In genomic region chr14:95442633-95443021, GRCh38 we compare ENCODE assay signal across 8 cellular contexts.
DNase-seq lines count a peak whose midpoint lies in the region; ATAC-seq and TF ChIP-seq lines count a peak whose summit lies in the region.

No MANE protein-coding gene starts in this region.

- no peaks in the 10 kb centered on the region for H3K27me3 Mint-ChIP-seq in activated T-helper 2 cell treated with anti-CD3 and anti-CD28 coated beads, Interferon-gamma antibody, Interleukin-2, Interleukin-4, amounts not matched to agents 10 μg/mL and 5 μg/mL and 100 μg/mL, durations not matched to agents 14 hours and 24 hours and 36 hours (ENCODE audit: low read depth)

- no peak for TF ChIP-seq POLR2A in ovary (IDR thresholded peaks at IDR 0.05)
- TF ChIP-seq POLR2A in thyroid gland (IDR thresholded peaks at IDR 0.05): no peak

- H3K36me3 Mint-ChIP-seq in activated T-helper 2 cell treated with anti-CD3 and anti-CD28 coated beads, Interferon-gamma antibody, Interleukin-2, Interleukin-4, amounts not matched to agents 10 μg/mL and 5 μg/mL and 100 μg/mL, durations not matched to agents 14 hours and 24 hours and 36 hours (ENCODE audit: low read depth): peaks cover 64% of the 10 kb centered on the region

- TF ChIP-seq CTCF in RWPE2 (IDR thresholded peaks at IDR 0.05; ENCODE audit: poor library complexity, severe bottlenecking) (peak; percentile 97), foreskin keratinocyte (conservative IDR thresholded peaks at IDR 0.05) (peak; percentile 88), ovary (IDR thresholded peaks at IDR 0.05) (peak; percentile 79 to 83 (median 81)), thyroid gland (IDR thresholded peaks at IDR 0.05) (peak; percentile 63 to 85 (median 80))

- H3K4me3 Mint-ChIP-seq in activated T-helper 2 cell treated with anti-CD3 and anti-CD28 coated beads, Interferon-gamma antibody, Interleukin-2, Interleukin-4, amounts not matched to agents 10 μg/mL and 5 μg/mL and 100 μg/mL, durations not matched to agents 14 hours and 24 hours and 36 hours (ENCODE audit: low read depth): no peak overlapping the region

- no peaks in the 10 kb centered on the region for H3K4me1 ChIP-seq in RWPE2 (ENCODE audit: insufficient read depth, poor library complexity, severe bottlenecking)
- no peaks in the 10 kb centered on the region for H3K4me1 ChIP-seq in foreskin keratinocyte
- H3K4me1 ChIP-seq in ovary (ENCODE audit: insufficient read depth): no peaks in the 10 kb centered on the region
- H3K4me1 ChIP-seq in thyroid gland: no peaks in the 10 kb centered on the region

- peaks cover 3% of the 10 kb centered on the region for H3K4me1 Mint-ChIP-seq in activated T-helper 2 cell treated with anti-CD3 and anti-CD28 coated beads, Interferon-gamma antibody, Interleukin-2, Interleukin-4, amounts not matched to agents 10 μg/mL and 5 μg/mL and 100 μg/mL, durations not matched to agents 14 hours and 24 hours and 36 hours (ENCODE audit: low read depth)

- H3K9me3 Mint-ChIP-seq in activated T-helper 2 cell treated with anti-CD3 and anti-CD28 coated beads, Interferon-gamma antibody, Interleukin-2, Interleukin-4, amounts not matched to agents 10 μg/mL and 5 μg/mL and 100 μg/mL, durations not matched to agents 14 hours and 24 hours and 36 hours: no peaks in the 10 kb centered on the region

- H3K27ac ChIP-seq in RWPE2 (ENCODE audit: poor library complexity, severe bottlenecking) (no peak overlapping the region), foreskin keratinocyte (no peak overlapping the region), ovary (no peak overlapping the region), thyroid gland (no peak overlapping the region)

- H3K27me3 ChIP-seq in RWPE2 (ENCODE audit: insufficient read depth, poor library complexity, severe bottlenecking): no peaks in the 10 kb centered on the region
- no peaks in the 10 kb centered on the region for H3K27me3 ChIP-seq in foreskin keratinocyte
- no peaks in the 10 kb centered on the region for H3K27me3 ChIP-seq in ovary
- no peaks in the 10 kb centered on the region for H3K27me3 ChIP-seq in thyroid gland

- no peak overlapping the region for H3K4me3 ChIP-seq in RWPE2 (ENCODE audit: severe bottlenecking)
- no peak overlapping the region for H3K4me3 ChIP-seq in ovary
- no peak overlapping the region for H3K4me3 ChIP-seq in thyroid gland (replicated peaks in 1 of 3)

- H3K27ac Mint-ChIP-seq in activated T-helper 2 cell treated with anti-CD3 and anti-CD28 coated beads, Interferon-gamma antibody, Interleukin-2, Interleukin-4, amounts not matched to agents 10 μg/mL and 5 μg/mL and 100 μg/mL, durations not matched to agents 14 hours and 24 hours and 36 hours: peak overlapping the region; percentile 19

- WGBS in ovary, 3 donors: 20 to 28% (median 22%) methylated on average over 5 of the region's 5 CpGs
- WGBS in thyroid gland, 2 donors: 34 to 36% methylated on average over 5 of the region's 5 CpGs

- TF ChIP-seq EP300 in ovary (IDR thresholded peaks at IDR 0.05): no peak

- intact Hi-C loops in activated T-helper 2 cell treated with anti-CD3 and anti-CD28 coated beads, Interferon-gamma antibody, Interleukin-2, Interleukin-4, amounts not matched to agents 10 μg/mL and 5 μg/mL and 100 μg/mL, durations not matched to agents 14 hours and 24 hours and 36 hours (cut with micrococcal nuclease): loop anchor here (1.0 to 2.0 kb wide), 2 partner anchors 85 to 92 kb away; partner anchors contain the start of gene GLRX5
- intact Hi-C loops in ovary (cut with DNase I): loop anchor here (2.0 to 5.0 kb wide), 2 partner anchors 82 to 85 kb away; no protein-coding TSS in a partner anchor
- intact Hi-C loops in thyroid gland (cut with DNase I): loop anchor here (5.0 kb wide), 1 partner anchor 90 kb away; no protein-coding TSS in a partner anchor

- DNase-seq in DMS79 (lab: John Stamatoyannopoulos, UW) (peak; percentile 74), M059J (ENCODE audit: low read depth) (peak; percentile 65), RWPE2 (ENCODE audit: low spot score) (no peak), foreskin keratinocyte (peak; percentile 16 to 51), ovary (peak; percentile 83 to 89 (median 87)), thyroid gland (peak; percentile 82 to 86)
- peak; percentile 57 for DNase-seq in activated T-helper 2 cell treated with anti-CD3 and anti-CD28 coated beads, Interferon-gamma antibody, Interleukin-2, Interleukin-4, amounts not matched to agents 10 μg/mL and 5 μg/mL and 100 μg/mL, durations not matched to agents 14 hours and 24 hours and 36 hours (ENCODE audit: low spot score)

- peak; percentile 80 for ATAC-seq in GM21825 (IDR thresholded peaks at IDR 0.05; ENCODE audit: unreplicated experiment)
- ATAC-seq in RWPE2 (ENCODE audit: low read depth): peak; percentile 95
- peak; percentile 95 for ATAC-seq in foreskin keratinocyte

- no peaks in the 10 kb centered on the region for H3K9me3 ChIP-seq in RWPE2 (ENCODE audit: severe bottlenecking)
- no peaks in the 10 kb centered on the region for H3K9me3 ChIP-seq in ovary
- H3K9me3 ChIP-seq in thyroid gland: no peaks in the 10 kb centered on the region

- H3K36me3 ChIP-seq in RWPE2 (ENCODE audit: low read depth) (peaks cover 11% of the 10 kb centered on the region), ovary (no peaks in the 10 kb centered on the region), thyroid gland (peaks cover 6 to 9% of the 10 kb centered on the region in 2 donors)
